Comparison of ENCODE assay signal across 14 cellular contexts in genomic region chr12:131795688-131796410, GRCh38. TPM values are rescaled to one million over a fixed set of nuclear protein-coding genes. Genes with fewer than 3 reads are reported as not detected.
A peak's percentile ranks its signal among the peaks of the same experiment; 100 is the strongest.
DNase-seq lines count a peak whose midpoint lies in the region; ATAC-seq and TF ChIP-seq lines count a peak whose summit lies in the region.
"Had no signal": no experiment of that assay in that cellular context is flagged by ENCODE, and none has a peak within 500 bp of the region (broad histone marks: within the 10 kb centered on the region; RNA-seq: fewer than 3 reads in every experiment).

No MANE protein-coding gene starts in this region.

- no peak overlapping the region for H3K4me3 ChIP-seq in H7 (ENCODE audit: insufficient read depth, low read depth, low read length)
- H3K4me3 ChIP-seq: heart left ventricle had no signal

- H3K4me1 Mint-ChIP-seq in endothelial cell (ENCODE audit: unreplicated experiment) (peaks cover 9% of the 10 kb centered on the region), neural crest cell (peaks cover 15% of the 10 kb centered on the region), immature natural killer cell (peaks cover 4 to 8% of the 10 kb centered on the region in 2 donors)

- H3K27ac Mint-ChIP-seq in endothelial cell (ENCODE audit: unreplicated experiment) (no peak overlapping the region), neural crest cell (ENCODE audit: unreplicated experiment) (peak overlapping the region; percentile 60), immature natural killer cell (peak overlapping the region in 2 of 6 donors; percentile 23 to 30)
- H3K27ac Mint-ChIP-seq: CD4-positive, alpha-beta T cell had no signal

- DNase-seq in H7 = peak; percentile 86
- peak; percentile 39 for DNase-seq in NCI-H510A treated with DMSO at 0.1 percent for 48 hours (lab: John Stamatoyannopoulos, UW)
- DNase-seq in endothelial cell (ENCODE audit: low spot score) = no peak
- no peak for DNase-seq in neural crest cell (ENCODE audit: low read depth, low spot score)
- no peak for DNase-seq in immature natural killer cell
- DNase-seq in DMS153 treated with DMSO at 0.1 percent for 48 hours (lab: John Stamatoyannopoulos, UW; ENCODE audit: unreplicated experiment) = no peak
- DNase-seq: CD4-positive, alpha-beta T cell; heart left ventricle; midbrain; NCI-H524; Right ventricle myocardium superior; stimulated activated CD4-positive, alpha-beta T cell treated with anti-CD3 and anti-CD28 coated beads, Interleukin-4, amount 100 ng/mL, for 4 hours had no signal

- no peaks in the 10 kb centered on the region for H3K27me3 ChIP-seq in H7 (ENCODE audit: control insufficient read depth, insufficient read depth, low read length)
- H3K27me3 ChIP-seq: heart left ventricle had no signal

- ATAC-seq in GM18498 (IDR thresholded peaks at IDR 0.05; ENCODE audit: unreplicated experiment) (no peak), GM18868 (IDR thresholded peaks at IDR 0.05; ENCODE audit: unreplicated experiment) (no peak)
- ATAC-seq: heart left ventricle had no signal

- peaks cover 29% of the 10 kb centered on the region for H3K36me3 Mint-ChIP-seq in endothelial cell (ENCODE audit: low read depth, unreplicated experiment)
- peaks cover 25% of the 10 kb centered on the region for H3K36me3 Mint-ChIP-seq in neural crest cell (ENCODE audit: low read depth)
- H3K36me3 Mint-ChIP-seq in immature natural killer cell = peaks cover 15 to 36% (median 19%) of the 10 kb centered on the region in 3 donors

- TF ChIP-seq CTCF in endothelial cell (IDR thresholded peaks at IDR 0.05; ENCODE audit: unreplicated experiment) (no peak), neural crest cell (conservative IDR thresholded peaks at IDR 0.05) (no peak)

- H3K9me3 Mint-ChIP-seq in endothelial cell (ENCODE audit: unreplicated experiment) = no peaks in the 10 kb centered on the region
- H3K9me3 Mint-ChIP-seq in neural crest cell = no peaks in the 10 kb centered on the region
- H3K9me3 Mint-ChIP-seq in immature natural killer cell = no peaks in the 10 kb centered on the region
- H3K9me3 Mint-ChIP-seq: CD4-positive, alpha-beta T cell had no signal

- peaks cover 4% of the 10 kb centered on the region for H3K36me3 ChIP-seq in H7 (replicated peaks; ENCODE audit: control insufficient read depth, insufficient read depth, low read length)

- H3K4me3 Mint-ChIP-seq in endothelial cell (ENCODE audit: unreplicated experiment) (peak overlapping the region; percentile 45), neural crest cell (no peak overlapping the region), immature natural killer cell (no peak overlapping the region)
- H3K4me3 Mint-ChIP-seq: CD4-positive, alpha-beta T cell had no signal

- H3K27me3 Mint-ChIP-seq in endothelial cell (ENCODE audit: unreplicated experiment) (peaks cover 6% of the 10 kb centered on the region), neural crest cell (ENCODE audit: low read depth) (no peaks in the 10 kb centered on the region), immature natural killer cell (ENCODE audit: low read depth in 3 of 3) (peaks cover under 1 to 3% (median 2%) of the 10 kb centered on the region in 3 donors)
- H3K27me3 Mint-ChIP-seq: CD4-positive, alpha-beta T cell had no signal

RNA-seq across cellular contexts. Expression of gene MMP17, which starts 32.3 kb away (rescaled TPM):
- 36.1 and 75.7 TPM in 2 replicates for total RNA-seq in H7 (2014; rRNA removed; shearing (Covaris generic))
- 6.3 TPM for total RNA-seq in endothelial cell (ENCODE audit: unreplicated experiment)
- 90.9 and 94.8 TPM in 2 replicates for total RNA-seq in neural crest cell
- polyA plus RNA-seq in immature natural killer cell = under 1 TPM in 1 of 3 donors, not detected in 2; 0.72 TPM

Comparison
In these comparisons a context has a peak if more than half of its experiments do, and no peak if none do; other contexts are left out.
1. DNase-seq: peak in H7 (single experiment) and NCI-H510A treated with DMSO at 0.1 percent for 48 hours (single experiment); none in endothelial cell (single experiment), neural crest cell (single experiment), immature natural killer cell (0 of 3) and DMS153 treated with DMSO at 0.1 percent for 48 hours (single experiment).